Comparison of ENCODE assay signal across 26 cellular contexts in the genomic region with DNA sequence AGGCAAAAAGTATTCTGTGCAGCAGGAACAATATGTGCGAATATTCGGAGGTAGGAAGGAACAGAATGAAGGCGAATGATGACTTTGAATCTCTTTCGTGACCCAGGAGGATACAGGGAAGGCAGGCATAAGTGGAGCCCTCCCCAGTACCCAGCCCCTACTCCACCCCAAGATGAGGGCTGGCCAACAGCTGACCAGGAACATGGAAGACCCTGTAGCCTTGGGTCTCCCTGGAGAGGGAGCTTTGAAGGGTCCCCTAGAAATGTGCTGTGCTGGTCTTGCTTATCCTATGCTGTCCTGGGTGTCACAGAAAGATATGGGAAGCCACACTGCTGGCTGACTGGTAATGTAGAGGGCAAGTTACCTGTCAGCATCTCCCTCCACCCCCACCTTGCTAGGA.
"Had no signal": no experiment of that assay in that cellular context is flagged by ENCODE, and none has a peak within 500 bp of the region (broad histone marks: within the 10 kb centered on the region; RNA-seq: fewer than 3 reads in every experiment).

No MANE protein-coding gene starts in this region.

- H3K27me3 ChIP-seq: stomach, suprapubic skin, testis, thyroid gland, tibial nerve, transverse colon, upper lobe of left lung, upper lobe of right lung, uterus, vagina had no signal

- H3K4me3 ChIP-seq: stomach, suprapubic skin, testis, thoracic aorta, thyroid gland, tibial artery, tibial nerve, transverse colon, upper lobe of left lung, upper lobe of right lung, uterus, vagina had no signal

- DNase-seq: stimulated activated CD4-positive, alpha-beta T cell treated with anti-CD3 and anti-CD28 coated beads, Interleukin-2, amount 100 ng/mL, for 48 hours; stimulated activated CD4-positive, alpha-beta T cell treated with anti-CD3 and anti-CD28 coated beads, Interleukin-4, amount 100 ng/mL, for 1 hour; stimulated activated CD4-positive, alpha-beta T cell treated with anti-CD3 and anti-CD28 coated beads, Interleukin-4, amount 100 ng/mL, for 24 hours; stimulated activated CD4-positive, alpha-beta T cell treated with anti-CD3 and anti-CD28 coated beads, Interleukin-4, amount 100 ng/mL, for 4 hours; stimulated activated CD8-positive, alpha-beta memory T cell treated with anti-CD3 and anti-CD28 coated beads, Interleukin-4, amount 100 ng/mL, for 48 hours; stimulated activated naive B cell treated with anti-CD40 and anti-IgM and Interleukin-4, amounts not matched to agents 10 μg/mL and 1 μg/mL and 100 μg/mL, for 72 hours; stimulated activated naive CD4-positive, alpha-beta T cell; stimulated activated naive CD4-positive, alpha-beta T cell treated with Interleukin-2 at 50 U/mL for 16 hours; stimulated activated naive CD8-positive, alpha-beta T cell treated with anti-CD3 and anti-CD28 coated beads, Interleukin-15, amount 100 ng/mL, for 72 hours; stimulated activated naive CD8-positive, alpha-beta T cell treated with anti-CD3 and anti-CD28 coated beads, Interleukin-15, Interleukin-2, amounts not matched to agents 100 U/mL and 50 U/mL, for 24 hours; stomach; substantia nigra; testis; thyroid gland; tibial artery; transverse colon; trophoblast cell; upper lobe of left lung; upper lobe of right lung; uterus had no signal

- ATAC-seq: stimulated activated effector memory CD8-positive, alpha-beta T cell treated with anti-CD3 and anti-CD28 coated beads, Interleukin-12 subunit alpha, Interleukin-12 subunit beta, amount 100 ng/mL, for 72 hours; stimulated activated memory B cell treated with anti-CD40 and anti-IgM and Interleukin-4, amounts not matched to agents 10 μg/mL and 1 μg/mL and 100 μg/mL, for 72 hours; stimulated activated naive B cell treated with anti-CD40 and anti-IgM and Interleukin-4, amounts not matched to agents 10 μg/mL and 1 μg/mL and 100 μg/mL, for 72 hours; stimulated activated naive CD8-positive, alpha-beta T cell treated with anti-CD3 and anti-CD28 coated beads, Interleukin-15, amount 100 ng/mL, for 72 hours; stimulated activated naive CD8-positive, alpha-beta T cell treated with anti-CD3 and anti-CD28 coated beads, Interleukin-15, Interleukin-2, amounts not matched to agents 100 U/mL and 50 U/mL, for 24 hours; upper lobe of right lung had no signal

- H3K27ac ChIP-seq: stomach, suprapubic skin, testis, thoracic aorta, thyroid gland, tibial artery, tibial nerve, transverse colon, upper lobe of left lung, upper lobe of right lung, uterus, vagina had no signal

- H3K4me1 ChIP-seq: stomach, suprapubic skin, testis, thyroid gland, tibial artery, tibial nerve, transverse colon, upper lobe of left lung, upper lobe of right lung, uterus, vagina had no signal

- H3K36me3 ChIP-seq: stomach, suprapubic skin, thoracic aorta, thyroid gland, tibial artery, tibial nerve, transverse colon, upper lobe of left lung, upper lobe of right lung, uterus, vagina had no signal

- H3K9me3 ChIP-seq: stomach, suprapubic skin, testis, thoracic aorta, thyroid gland, tibial artery, tibial nerve, transverse colon, upper lobe of left lung, upper lobe of right lung, uterus, vagina had no signal
